23 cellular contexts compared by ENCODE assay signal in genomic region chr17:77398274-77398673, GRCh38.
A peak's percentile ranks its signal among the peaks of the same experiment; 100 is the strongest.
DNase-seq lines count a peak whose midpoint lies in the region; ATAC-seq and TF ChIP-seq lines count a peak whose summit lies in the region.
"Had no signal": no experiment of that assay in that cellular context is flagged by ENCODE, and none has a peak within 500 bp of the region (broad histone marks: within the 10 kb centered on the region; RNA-seq: fewer than 3 reads in every experiment).

No MANE protein-coding gene starts in this region.

- H3K4me1 ChIP-seq in BLaER1 treated with 17β-estradiol and CSF1 and Interleukin-3, amounts not matched to agents 10 nM and 100 nM: peaks cover 97 to 100% (median 100%) of the 10 kb centered on the region in 10 experiments

- no peaks in the 10 kb centered on the region for H3K9me3 Mint-ChIP-seq in T-helper 1 cell treated with Interleukin-12 subunit alpha and Interleukin-12 subunit beta and Interleukin-4 antibody, amounts not matched to agents 30 μg/mL and 1 μg/mL, for 36 hours
- no peaks in the 10 kb centered on the region for H3K9me3 Mint-ChIP-seq in activated CD4-positive, alpha-beta memory T cell treated with anti-CD3 and anti-CD28 coated beads for 36 hours
- H3K9me3 Mint-ChIP-seq in naive thymus-derived CD8-positive, alpha-beta T cell: no peaks in the 10 kb centered on the region

- no peaks in the 10 kb centered on the region for H3K27me3 Mint-ChIP-seq in T-helper 1 cell treated with Interleukin-12 subunit alpha and Interleukin-12 subunit beta and Interleukin-4 antibody, amounts not matched to agents 30 μg/mL and 1 μg/mL, for 36 hours (ENCODE audit: low read depth)
- no peaks in the 10 kb centered on the region for H3K27me3 Mint-ChIP-seq in activated CD4-positive, alpha-beta memory T cell treated with anti-CD3 and anti-CD28 coated beads for 36 hours
- H3K27me3 Mint-ChIP-seq in naive thymus-derived CD8-positive, alpha-beta T cell: no peaks in the 10 kb centered on the region

- POLR2A ChIA-PET in activated CD4-positive, alpha-beta memory T cell treated with anti-CD3 and anti-CD28 coated beads for 36 hours (lab: Charles Lee): no interaction called here
- POLR2A ChIA-PET in naive thymus-derived CD8-positive, alpha-beta T cell (lab: Charles Lee): interaction anchor here (0.5 to 74.5 kb wide), 7 partner anchors 15 to 394 kb away, joined by 3 to 5369 read pairs (median 55); no protein-coding TSS in a partner anchor

- no peak for ATAC-seq in naive thymus-derived CD8-positive, alpha-beta T cell
- ATAC-seq: activated CD4-positive, CD25-positive, alpha-beta regulatory T cell treated with anti-CD3 and anti-CD28 coated beads, Interleukin-2, amount 50 U/mL, for 24 hours; esophagus mucosa; HCT116; heart right ventricle had no signal

- H3K4me3 Mint-ChIP-seq in T-helper 1 cell treated with Interleukin-12 subunit alpha and Interleukin-12 subunit beta and Interleukin-4 antibody, amounts not matched to agents 30 μg/mL and 1 μg/mL, for 36 hours: no peak overlapping the region
- H3K4me3 Mint-ChIP-seq in activated CD4-positive, alpha-beta memory T cell treated with anti-CD3 and anti-CD28 coated beads for 36 hours: no peak overlapping the region
- peak overlapping the region in 6 of 10 donors; percentile 28 to 98 (median 66) for H3K4me3 Mint-ChIP-seq in naive thymus-derived CD8-positive, alpha-beta T cell

- H3K9ac ChIP-seq in BLaER1 treated with 17β-estradiol and CSF1 and Interleukin-3, amounts not matched to agents 10 nM and 100 nM: peak overlapping the region in 2 of 11 experiments; percentile 85 to 89; a peak in 4 of 22 replicates

- peaks cover 4 to 100% (median 30%) of the 10 kb centered on the region in 11 experiments; a peak in 16 of 22 replicates for H4K20me1 ChIP-seq in BLaER1 treated with 17β-estradiol and CSF1 and Interleukin-3, amounts not matched to agents 10 nM and 100 nM

- CTCF ChIA-PET in activated CD4-positive, alpha-beta memory T cell treated with anti-CD3 and anti-CD28 coated beads for 36 hours (lab: Charles Lee): interaction anchor here (1.6 to 10.0 kb wide), 5 partner anchors 9 to 66 kb away, joined by 5 to 140 read pairs (median 42); no protein-coding TSS in a partner anchor

- H3K36me3 ChIP-seq in BLaER1 treated with 17β-estradiol and CSF1 and Interleukin-3, amounts not matched to agents 10 nM and 100 nM: peaks cover 5 to 36% (median 18%) of the 10 kb centered on the region in 11 experiments; a peak in 19 of 22 replicates

- intact Hi-C loops in activated CD4-positive, alpha-beta memory T cell treated with anti-CD3 and anti-CD28 coated beads for 36 hours (cut with micrococcal nuclease): no loop called here

- no peak for TF ChIP-seq CTCF in GM20000 (IDR thresholded peaks at IDR 0.05; ENCODE audit: extremely low read depth, missing control alignments)

- no peaks in the 10 kb centered on the region for H3K9me3 ChIP-seq in BLaER1 treated with 17β-estradiol and CSF1 and Interleukin-3, amounts not matched to agents 10 nM and 100 nM (replicated peaks in 1 of 11)
- H3K9me3 ChIP-seq: heart right ventricle, thoracic aorta had no signal

- peaks cover 67% of the 10 kb centered on the region for H3K4me1 Mint-ChIP-seq in T-helper 1 cell treated with Interleukin-12 subunit alpha and Interleukin-12 subunit beta and Interleukin-4 antibody, amounts not matched to agents 30 μg/mL and 1 μg/mL, for 36 hours (ENCODE audit: low read depth)
- H3K4me1 Mint-ChIP-seq in activated CD4-positive, alpha-beta memory T cell treated with anti-CD3 and anti-CD28 coated beads for 36 hours (ENCODE audit: low read depth): peaks cover 73% of the 10 kb centered on the region
- peaks cover 51 to 96% (median 86%) of the 10 kb centered on the region in 4 donors for H3K4me1 Mint-ChIP-seq in naive thymus-derived CD8-positive, alpha-beta T cell

- no peak for DNase-seq in T-helper 1 cell
- no peak for DNase-seq in activated CD4-positive, alpha-beta memory T cell treated with anti-CD3 and anti-CD28 coated beads for 36 hours
- no peak for DNase-seq in naive thymus-derived CD8-positive, alpha-beta T cell
- DNase-seq in SHP77 (lab: John Stamatoyannopoulos, UW): no peak
- DNase-seq in globus pallidus (ENCODE audit: low spot score): no peak
- no peak for DNase-seq in GM20000 (ENCODE audit: low spot score)
- DNase-seq: activated T-cell treated with anti-CD3 and anti-CD28 coated beads for 4 hours; heart right ventricle; Karpas-422; NCI-H1092 treated with DMSO at 0.1 percent for 48 hours; NCI-H524; posterior cingulate gyrus; SIG-M5; stimulated activated CD4-positive, alpha-beta T cell treated with anti-CD3 and anti-CD28 coated beads, Interleukin-4, amount 100 ng/mL, for 4 hours had no signal

- peak overlapping the region in 6 of 11 experiments; percentile 21 to 98 (median 96); a peak in 11 of 22 replicates for H3K27ac ChIP-seq in BLaER1 treated with 17β-estradiol and CSF1 and Interleukin-3, amounts not matched to agents 10 nM and 100 nM
- H3K27ac ChIP-seq: 22Rv1, thoracic aorta had no signal

- peak overlapping the region; percentile 71 for H3K27ac Mint-ChIP-seq in T-helper 1 cell treated with Interleukin-12 subunit alpha and Interleukin-12 subunit beta and Interleukin-4 antibody, amounts not matched to agents 30 μg/mL and 1 μg/mL, for 36 hours
- H3K27ac Mint-ChIP-seq in activated CD4-positive, alpha-beta memory T cell treated with anti-CD3 and anti-CD28 coated beads for 36 hours: peak overlapping the region; percentile 60
- peak overlapping the region; percentile 62 to 98 (median 92) for H3K27ac Mint-ChIP-seq in naive thymus-derived CD8-positive, alpha-beta T cell

- H3K36me3 Mint-ChIP-seq in T-helper 1 cell treated with Interleukin-12 subunit alpha and Interleukin-12 subunit beta and Interleukin-4 antibody, amounts not matched to agents 30 μg/mL and 1 μg/mL, for 36 hours (ENCODE audit: low read depth): peaks cover 41% of the 10 kb centered on the region
- H3K36me3 Mint-ChIP-seq in activated CD4-positive, alpha-beta memory T cell treated with anti-CD3 and anti-CD28 coated beads for 36 hours: peaks cover 14% of the 10 kb centered on the region
- H3K36me3 Mint-ChIP-seq in naive thymus-derived CD8-positive, alpha-beta T cell: peaks cover 0 to 19% (median 0%) of the 10 kb centered on the region in 3 donors

- peak overlapping the region; percentile 94 to 100 (median 97) for H3K4me2 ChIP-seq in BLaER1 treated with 17β-estradiol and CSF1 and Interleukin-3, amounts not matched to agents 10 nM and 100 nM

- H3K27me3 ChIP-seq in BLaER1 treated with 17β-estradiol and CSF1 and Interleukin-3, amounts not matched to agents 10 nM and 100 nM: no peaks in the 10 kb centered on the region
- H3K27me3 ChIP-seq: heart right ventricle had no signal

- no peak overlapping the region for H3K4me3 ChIP-seq in BLaER1 treated with 17β-estradiol and CSF1 and Interleukin-3, amounts not matched to agents 10 nM and 100 nM
- H3K4me3 ChIP-seq: heart right ventricle, lung, skin epidermis, thoracic aorta had no signal

Comparison
In these comparisons a context has a peak if more than half of its experiments do, and no peak if none do; other contexts are left out.
1. H3K4me3 Mint-ChIP-seq: peak in naive thymus-derived CD8-positive, alpha-beta T cell (6 of 10); none in T-helper 1 cell treated with Interleukin-12 subunit alpha and Interleukin-12 subunit beta and Interleukin-4 antibody, amounts not matched to agents 30 μg/mL and 1 μg/mL, for 36 hours (single experiment) and activated CD4-positive, alpha-beta memory T cell treated with anti-CD3 and anti-CD28 coated beads for 36 hours (single experiment).
2. Peak in every context shown above with its lines, with median percentiles within 50 percentile points of each other: H3K27ac Mint-ChIP-seq.